Comparison of ENCODE assay signal across 31 cellular contexts in genomic region chr14:105071326-105071725, GRCh38. TPM values are rescaled to one million over a fixed set of nuclear protein-coding genes. Genes with fewer than 3 reads are reported as not detected.
A peak's percentile ranks its signal among the peaks of the same experiment; 100 is the strongest.
DNase-seq lines count a peak whose midpoint lies in the region; ATAC-seq, FAIRE-seq and TF ChIP-seq lines count a peak whose summit lies in the region.
"Had no signal": no experiment of that assay in that cellular context is flagged by ENCODE, and none has a peak within 500 bp of the region (broad histone marks: within the 10 kb centered on the region; RNA-seq: fewer than 3 reads in every experiment).

No MANE protein-coding gene starts in this region.

- WGBS in heart right ventricle, 2 donors: 91 to 93% methylated on average over 15 of the region's 15 CpGs
- 92% methylated on average over 15 of the region's 15 CpGs for whole genome bisulfite sequencing in GM12878 (ENCODE audit: insufficient coverage, insufficient replicate concordance, low lambda C conversion rate, missing lambda C conversion rate)

- H3K4me1 Mint-ChIP-seq in stimulated activated naive B cell treated with anti-CD40 and anti-IgM and Interleukin-4, amounts not matched to agents 10 μg/mL and 1 μg/mL and 100 μg/mL, for 72 hours: peaks cover 60 to 87% of the 10 kb centered on the region in 2 donors

- FAIRE-seq in GM12878 (lab: Jason Lieb, UNC): no peak
- FAIRE-seq: HepG2 had no signal

- H3K36me3 ChIP-seq in heart right ventricle (no peaks in the 10 kb centered on the region), GM12878 (ENCODE audit: control insufficient read depth in 2 of 2, insufficient read depth in 2 of 2, low read length in 1 of 2) (no peaks in the 10 kb centered on the region)
- H3K36me3 ChIP-seq: left lung, right atrium auricular region, SJSA1, upper lobe of right lung had no signal

- TF ChIP-seq CTCF in heart right ventricle (IDR thresholded peaks at IDR 0.05) (no peak), GM12878 (IDR thresholded peaks at IDR 0.05 in 2 of 3, conservative IDR thresholded peaks at IDR 0.05 in 1 of 3; ENCODE audit: control insufficient read depth in 2 of 3, extremely low read depth in 1 of 3, insufficient read depth in 1 of 3, low read depth in 3 of 3, low read length in 3 of 3) (no peak)

- peak overlapping the region in 1 of 2 donors; percentile 50 for H3K4me3 Mint-ChIP-seq in stimulated activated naive B cell treated with anti-CD40 and anti-IgM and Interleukin-4, amounts not matched to agents 10 μg/mL and 1 μg/mL and 100 μg/mL, for 72 hours
- H3K4me3 Mint-ChIP-seq: immature natural killer cell, mesothelial cell of epicardium, nephron had no signal

- no peak for TF ChIP-seq RAD21 in GM12878 (IDR thresholded peaks at IDR 0.05; ENCODE audit: insufficient read depth, low read depth, low read length)

- CTCF ChIA-PET in GM12878 (lab: Yijun Ruan, JAX): interaction anchor here (0.7 to 7.6 kb wide), 7 partner anchors 9 to 37 kb away, joined by 3 to 67 read pairs (median 4); no protein-coding TSS in a partner anchor

- H3K9ac ChIP-seq in GM12878 (ENCODE audit: control insufficient read depth, insufficient read depth, low read length): no peak overlapping the region; the same call in 1 of the 2 replicates
- H3K9ac ChIP-seq: parathyroid adenoma had no signal

- no peaks in the 10 kb centered on the region for H4K20me1 ChIP-seq in GM12878 (ENCODE audit: control insufficient read depth, insufficient read depth)

- no peak overlapping the region for H3K4me3 ChIP-seq in heart right ventricle
- no peak overlapping the region for H3K4me3 ChIP-seq in GM12878
- H3K4me3 ChIP-seq: hepatocyte, left lung, right atrium auricular region, SJSA1, upper lobe of right lung had no signal

- peak; percentile 30 for DNase-seq in activated CD4-positive, CD25-positive, alpha-beta regulatory T cell treated with anti-CD3 and anti-CD28 coated beads, Interleukin-2, amount 50 U/mL, for 72 hours
- peak; percentile 21 for DNase-seq in left ventricle myocardium superior
- no peak for DNase-seq in heart right ventricle
- DNase-seq in GM12878 (ENCODE audit: low read depth, low spot score): no peak
- no peak for DNase-seq in stimulated activated naive B cell treated with anti-CD40 and anti-IgM and Interleukin-4, amounts not matched to agents 10 μg/mL and 1 μg/mL and 100 μg/mL, for 72 hours
- DNase-seq in ecto neural progenitor cell (ENCODE audit: low spot score): no peak
- DNase-seq in T-helper 2 cell: no peak
- DNase-seq: 8988T; activated effector memory CD4-positive, alpha-beta T cell treated with Interleukin-2 at 50 U/mL for 16 hours; Caco-2; DMS79; effector memory CD4-positive, alpha-beta T cell; GF-D8; immature natural killer cell; Kasumi-1; MV-4-11; NCI-H1694 treated with DMSO at 0.1 percent for 48 hours; NCI-H2171 treated with DMSO at 0.1 percent for 48 hours; NCI-H524; NK-92 treated with Interleukin-12 subunit alpha and Interleukin-12 subunit beta, amount 100 ng/mL, for 24 hours; stimulated activated CD4-positive, alpha-beta T cell treated with anti-CD3 and anti-CD28 coated beads, Interleukin-12 subunit alpha, Interleukin-12 subunit beta, amount 100 ng/mL, for 4 hours; upper lobe of right lung had no signal

- peak overlapping the region in 1 of 10 donors; percentile 79 for H3K27ac ChIP-seq in heart right ventricle
- peak overlapping the region; percentile 99 for H3K27ac ChIP-seq in GM12878 (ENCODE audit: control insufficient read depth, insufficient read depth)
- H3K27ac ChIP-seq: hepatocyte, parathyroid adenoma, right atrium auricular region, SJSA1, upper lobe of right lung had no signal

- no peak for ATAC-seq in activated CD4-positive, CD25-positive, alpha-beta regulatory T cell treated with anti-CD3 and anti-CD28 coated beads, Interleukin-2, amount 50 U/mL, for 24 hours
- ATAC-seq in left ventricle myocardium superior: no peak
- no peak for ATAC-seq in heart right ventricle
- ATAC-seq in GM12878: no peak
- no peak for ATAC-seq in stimulated activated naive B cell treated with anti-CD40 and anti-IgM and Interleukin-4, amounts not matched to agents 10 μg/mL and 1 μg/mL and 100 μg/mL, for 72 hours (replicated peaks)
- ATAC-seq: HepG2, left lung, upper lobe of right lung had no signal

- no peak overlapping the region for H2AFZ ChIP-seq in GM12878 (ENCODE audit: control insufficient read depth, low read depth, low read length)
- H2AFZ ChIP-seq: hepatocyte, parathyroid adenoma had no signal

- intact Hi-C loops in left ventricle myocardium superior (cut with micrococcal nuclease) (no loop called here), heart right ventricle (cut with DNase I) (no loop called here), GM12878 (cut with micrococcal nuclease; ENCODE audit: unreplicated experiment) (no loop called here)

- RAD21 ChIA-PET in GM12878 (lab: Charles Lee; ENCODE audit: unreplicated experiment): interaction anchor here (1.1 to 5.8 kb wide), 8 partner anchors 10 to 414 kb away, joined by 3 to 37 read pairs (median 4); partner anchors contain the start of gene CDCA4

- no peak for TF ChIP-seq POLR2A in GM12878 (IDR thresholded peaks at IDR 0.05; ENCODE audit: low read depth, low read length)

- H3K27ac Mint-ChIP-seq in stimulated activated naive B cell treated with anti-CD40 and anti-IgM and Interleukin-4, amounts not matched to agents 10 μg/mL and 1 μg/mL and 100 μg/mL, for 72 hours: peak overlapping the region; percentile 87
- H3K27ac Mint-ChIP-seq: mesothelial cell of epicardium, nephron had no signal

- peaks cover 10 to 65% (median 16%) of the 10 kb centered on the region in 9 donors for H3K4me1 ChIP-seq in heart right ventricle
- H3K4me1 ChIP-seq in GM12878 (ENCODE audit: control insufficient read depth, insufficient read depth, low read length): peaks cover 66% of the 10 kb centered on the region
- H3K4me1 ChIP-seq: parathyroid adenoma had no signal

- H3K9me3 ChIP-seq in heart right ventricle: no peaks in the 10 kb centered on the region
- no peaks in the 10 kb centered on the region for H3K9me3 ChIP-seq in GM12878 (replicated peaks; ENCODE audit: control insufficient read depth, insufficient read depth, low read length)
- H3K9me3 ChIP-seq: Caco-2, left lung, right atrium auricular region, SJSA1, upper lobe of right lung had no signal

- H3K79me2 ChIP-seq in GM12878 (ENCODE audit: control insufficient read depth, insufficient read depth, low read length): peaks cover 11% of the 10 kb centered on the region
- H3K79me2 ChIP-seq: hepatocyte, parathyroid adenoma had no signal

- peaks cover 0 to 56% (median 21%) of the 10 kb centered on the region in 7 donors for H3K27me3 ChIP-seq in heart right ventricle
- no peaks in the 10 kb centered on the region for H3K27me3 ChIP-seq in GM12878 (replicated peaks in 1 of 2; ENCODE audit: control insufficient read depth in 2 of 2, insufficient read depth in 2 of 2, low read length in 1 of 2)
- H3K27me3 ChIP-seq: hepatocyte, right atrium auricular region, upper lobe of right lung had no signal

- TSS peak; percentile 79 for BruUV-seq in GM12878 (replicated peaks; lab: Mats Ljungman, UMichigan)

- no peak for TF ChIP-seq EP300 in GM12878 (IDR thresholded peaks at IDR 0.05; ENCODE audit: borderline replicate concordance in 1 of 2, control insufficient read depth in 1 of 2, low read depth in 2 of 2, low read length in 2 of 2)

- H3K4me2 ChIP-seq in GM12878 (ENCODE audit: control insufficient read depth, insufficient read depth): peak overlapping the region; percentile 47
- H3K4me2 ChIP-seq: hepatocyte had no signal

- peaks cover 0 to 2% of the 10 kb centered on the region in 2 donors for H3K9me3 Mint-ChIP-seq in stimulated activated naive B cell treated with anti-CD40 and anti-IgM and Interleukin-4, amounts not matched to agents 10 μg/mL and 1 μg/mL and 100 μg/mL, for 72 hours
- H3K9me3 Mint-ChIP-seq: immature natural killer cell, mesothelial cell of epicardium, nephron had no signal

- peaks cover 2 to 7% of the 10 kb centered on the region in 2 donors for H3K36me3 Mint-ChIP-seq in stimulated activated naive B cell treated with anti-CD40 and anti-IgM and Interleukin-4, amounts not matched to agents 10 μg/mL and 1 μg/mL and 100 μg/mL, for 72 hours
- H3K36me3 Mint-ChIP-seq: immature natural killer cell, mesothelial cell of epicardium had no signal

- POLR2A ChIA-PET in GM12878 (lab: Charles Lee): interaction anchor here (1.3 to 2.7 kb wide), 5 partner anchors 8 to 50 kb away, joined by 4 to 12 read pairs (median 9); partner anchors contain the start of gene CDCA4

- H3K27me3 Mint-ChIP-seq in stimulated activated naive B cell treated with anti-CD40 and anti-IgM and Interleukin-4, amounts not matched to agents 10 μg/mL and 1 μg/mL and 100 μg/mL, for 72 hours: no peaks in the 10 kb centered on the region

- SMC1A ChIA-PET in GM12878 (lab: Charles Lee; ENCODE audit: uncharacterized antibody, unreplicated experiment): interaction anchor here (0.7 to 3.8 kb wide), 5 partner anchors 10 to 25 kb away, joined by 5 to 21 read pairs (median 10); no protein-coding TSS in a partner anchor

- in situ Hi-C loops in GM12878 (cut with MboI): no loop called here

RNA-seq across cellular contexts. Expression of gene GPR132, which starts 6.1 kb away (rescaled TPM):
- total RNA-seq in left ventricle myocardium superior: 1.3 TPM
- 1 to 10 TPM in 2 of 10 donors, under 1 TPM in 8; 0.19 to 4.1 (median 0.82) TPM for total RNA-seq in heart right ventricle
- under 1 TPM; 0.35 to 0.88 TPM for polyA plus RNA-seq in heart right ventricle
- total RNA-seq in GM12878 (2013; cell fraction: nucleolus; rRNA removed): 118 and 130 TPM in 2 replicates
- 45.8 and 49.3 TPM in 2 replicates for total RNA-seq in GM12878 (2014; rRNA removed)
- 20.3 and 21.0 TPM in 2 replicates for total RNA-seq in GM12878 (2014; rRNA removed; fragmentation: Illumina TruSeq; extraction: Trizol)
- 39.6 and 40.3 TPM in 2 replicates for total RNA-seq in GM12878 (2021)
- 9.9 TPM for polyA plus RNA-seq in GM12878 (2011; ENCODE audit: low read depth)
- polyA plus RNA-seq in GM12878 (2011; rRNA removed): 10.2 and 14.9 TPM in 2 replicates
- polyA plus RNA-seq in GM12878 (2011; cell fraction: cytosol; rRNA removed): 23.7 and 36.1 TPM in 2 replicates
- 47.6 and 57.0 TPM in 2 replicates for polyA plus RNA-seq in GM12878 (2011; cell fraction: nucleus; rRNA removed)
- polyA plus RNA-seq in GM12878 (2012): 22.6 and 24.5 TPM in 2 replicates
- polyA plus RNA-seq in GM12878 (2014; fragmentation: Illumina TruSeq; extraction: Trizol): 4.9 and 14.5 TPM in 2 replicates
- polyA plus RNA-seq in GM12878 (2014; fragmentation: Nextera tagmentation; extraction: Ambion mirVana): 1 to 10 TPM; 1.9 to 2.2 TPM
- 30.0 and 30.7 TPM in 2 replicates for polyA plus RNA-seq in GM12878 (2014; rRNA removed)
- 10 to 100 TPM; 19.8 to 21.7 TPM for polyA plus RNA-seq in GM12878 (2016; fragmentation: Nextera tagmentation; extraction: Ambion mirVana)
- 38.5 and 63.1 TPM in 2 replicates for polyA minus RNA-seq in GM12878 (2011; rRNA and poly(A)+ RNA removed)
- 15.9 and 17.0 TPM in 2 replicates for polyA minus RNA-seq in GM12878 (2011; cell fraction: cytosol; rRNA and poly(A)+ RNA removed)
- polyA minus RNA-seq in GM12878 (2011; cell fraction: nucleus; rRNA and poly(A)+ RNA removed): 15.6 and 33.9 TPM in 2 replicates
- total RNA-seq: Caco-2, HepG2, SJSA1 had no signal
- polyA plus RNA-seq: HepG2 had no signal

RNA-seq across cellular contexts. Expression of gene CDCA4, which starts 50.4 kb away (rescaled TPM):
- total RNA-seq in left ventricle myocardium superior: 1.9 TPM
- 1 to 10 TPM; 1.5 to 6.4 (median 2.0) TPM for total RNA-seq in heart right ventricle
- 1 to 10 TPM; 2.7 to 3.2 TPM for polyA plus RNA-seq in heart right ventricle
- total RNA-seq in GM12878 (2013; cell fraction: nucleolus; rRNA removed): 26.9 and 31.0 TPM in 2 replicates
- 59.0 and 62.9 TPM in 2 replicates for total RNA-seq in GM12878 (2014; rRNA removed)
- total RNA-seq in GM12878 (2014; rRNA removed; fragmentation: Illumina TruSeq; extraction: Trizol): 28.7 and 30.1 TPM in 2 replicates
- 56.3 and 60.2 TPM in 2 replicates for total RNA-seq in GM12878 (2021)
- polyA plus RNA-seq in GM12878 (2011; ENCODE audit: low read depth): 12.7 TPM
- polyA plus RNA-seq in GM12878 (2011; rRNA removed): 35.4 and 48.5 TPM in 2 replicates
- polyA plus RNA-seq in GM12878 (2011; cell fraction: cytosol; rRNA removed): 50.6 and 63.1 TPM in 2 replicates
- 32.4 and 40.6 TPM in 2 replicates for polyA plus RNA-seq in GM12878 (2011; cell fraction: nucleus; rRNA removed)
- polyA plus RNA-seq in GM12878 (2012): 27.2 and 36.2 TPM in 2 replicates
- 14.4 and 23.3 TPM in 2 replicates for polyA plus RNA-seq in GM12878 (2014; fragmentation: Illumina TruSeq; extraction: Trizol)
- polyA plus RNA-seq in GM12878 (2014; fragmentation: Nextera tagmentation; extraction: Ambion mirVana): 10 to 100 TPM; 10.4 to 16.1 TPM
- polyA plus RNA-seq in GM12878 (2014; rRNA removed): 55.7 and 59.3 TPM in 2 replicates
- 10 to 100 TPM; 61.7 to 64.0 TPM for polyA plus RNA-seq in GM12878 (2016; fragmentation: Nextera tagmentation; extraction: Ambion mirVana)
- polyA minus RNA-seq in GM12878 (2011; rRNA and poly(A)+ RNA removed): 25.7 and 41.9 TPM in 2 replicates
- 16.9 and 21.2 TPM in 2 replicates for polyA minus RNA-seq in GM12878 (2011; cell fraction: cytosol; rRNA and poly(A)+ RNA removed)
- 8.0 and 14.2 TPM in 2 replicates for polyA minus RNA-seq in GM12878 (2011; cell fraction: nucleus; rRNA and poly(A)+ RNA removed)

Comparison
In these comparisons a context has a peak if more than half of its experiments do, and no peak if none do; other contexts are left out.
1. DNase-seq: peak in activated CD4-positive, CD25-positive, alpha-beta regulatory T cell treated with anti-CD3 and anti-CD28 coated beads, Interleukin-2, amount 50 U/mL, for 72 hours (single experiment) and left ventricle myocardium superior (single experiment); none in heart right ventricle (0 of 2), GM12878 (single experiment), stimulated activated naive B cell treated with anti-CD40 and anti-IgM and Interleukin-4, amounts not matched to agents 10 μg/mL and 1 μg/mL and 100 μg/mL, for 72 hours (single experiment), ecto neural progenitor cell (single experiment) and T-helper 2 cell (0 of 5).